14 cellular contexts compared by ENCODE assay signal in genomic region chr20:51565741-51566140, GRCh38. TPM values are rescaled to one million over a fixed set of nuclear protein-coding genes. Genes with fewer than 3 reads are reported as not detected.
DNase-seq lines count a peak whose midpoint lies in the region; ATAC-seq, FAIRE-seq and TF ChIP-seq lines count a peak whose summit lies in the region.
"Had no signal": no experiment of that assay in that cellular context is flagged by ENCODE, and none has a peak within 500 bp of the region (broad histone marks: within the 10 kb centered on the region; RNA-seq: fewer than 3 reads in every experiment).

No MANE protein-coding gene starts in this region.

- no peak overlapping the region for H3K4me3 Mint-ChIP-seq in MCF 10A (ENCODE audit: unreplicated experiment)
- H3K4me3 Mint-ChIP-seq: T-cell had no signal

- intact Hi-C loops in breast epithelium (cut with DNase I; ENCODE audit: low total_unique reads) (no loop called here), MCF 10A (cut with micrococcal nuclease) (no loop called here), lower leg skin (cut with DNase I; ENCODE audit: low total_unique reads) (no loop called here), dorsolateral prefrontal cortex (cut with DNase I) (no loop called here)

- no peak for FAIRE-seq in urothelium cell line (lab: Jason Lieb, UNC)
- FAIRE-seq: small intestine had no signal

- peak overlapping the region; percentile 13 for H3K9ac ChIP-seq in adipocyte (ENCODE audit: low read length)

- no peaks in the 10 kb centered on the region for H3K4me1 ChIP-seq in breast epithelium
- H3K4me1 ChIP-seq in adipocyte (ENCODE audit: control insufficient read depth, insufficient read depth, low read length): peaks cover 45% of the 10 kb centered on the region

- POLR2A ChIA-PET in MCF 10A (lab: Yijun Ruan, JAX): interaction anchor here (1.1 kb wide), 1 partner anchor 681 kb away, joined by 3 read pairs; no protein-coding TSS in a partner anchor

- no peak overlapping the region for H3K4me3 ChIP-seq in breast epithelium
- H3K4me3 ChIP-seq in adipocyte (ENCODE audit: low read length): no peak overlapping the region
- H3K4me3 ChIP-seq in lower leg skin (ENCODE audit: low read depth, poor library complexity, severe bottlenecking): no peak overlapping the region
- H3K4me3 ChIP-seq in dorsolateral prefrontal cortex: peak overlapping the region in 1 of 59 donors; percentile 5
- H3K4me3 ChIP-seq: heart left ventricle had no signal

- ATAC-seq in HG02885 (IDR thresholded peaks at IDR 0.05; ENCODE audit: poor library complexity, unreplicated experiment): no peak
- ATAC-seq: heart left ventricle, T-cell had no signal

- H3K9me3 ChIP-seq in breast epithelium (no peaks in the 10 kb centered on the region), adipocyte (ENCODE audit: control insufficient read depth, low read length) (no peaks in the 10 kb centered on the region)
- H3K9me3 ChIP-seq: heart left ventricle had no signal

- TF ChIP-seq CTCF in breast epithelium (IDR thresholded peaks at IDR 0.05) (no peak), MCF 10A (IDR thresholded peaks at IDR 0.05; ENCODE audit: unreplicated experiment) (no peak), lower leg skin (IDR thresholded peaks at IDR 0.05) (no peak), dorsolateral prefrontal cortex (IDR thresholded peaks at IDR 0.05 in 54 of 56, conservative IDR thresholded peaks at IDR 0.05 in 2 of 56; ENCODE audit: low read depth in 1 of 56, partially characterized antibody in 56 of 56) (no peak)

- no peak for TF ChIP-seq POLR2A in breast epithelium (IDR thresholded peaks at IDR 0.05)
- no peak for TF ChIP-seq POLR2A in lower leg skin (IDR thresholded peaks at IDR 0.05)

- H3K36me3 ChIP-seq in breast epithelium (no peaks in the 10 kb centered on the region), adipocyte (ENCODE audit: control insufficient read depth, insufficient read depth, low read length, severe bottlenecking) (no peaks in the 10 kb centered on the region)
- H3K36me3 ChIP-seq: heart left ventricle had no signal

- H3K27ac ChIP-seq in breast epithelium (peak overlapping the region; percentile 5 to 29), dorsolateral prefrontal cortex (peak overlapping the region in 1 of 59 donors; percentile 8)

- CTCF ChIA-PET in MCF 10A (lab: Yijun Ruan, JAX): interaction anchor here (0.6 to 1.6 kb wide), 6 partner anchors 15 to 179 kb away, joined by 3 to 9 read pairs (median 4); no protein-coding TSS in a partner anchor

- H3K4me1 Mint-ChIP-seq in MCF 10A (ENCODE audit: insufficient read depth, unreplicated experiment): peaks cover 22% of the 10 kb centered on the region

- no peaks in the 10 kb centered on the region for H3K36me3 Mint-ChIP-seq in MCF 10A (ENCODE audit: insufficient read depth, unreplicated experiment)
- H3K36me3 Mint-ChIP-seq: T-cell had no signal

- no peak for DNase-seq in breast epithelium (ENCODE audit: low spot score in 2 of 2)
- no peak for DNase-seq in MCF 10A (ENCODE audit: unreplicated experiment)
- peak; percentile 61 for DNase-seq in adipocyte (ENCODE audit: low read depth)
- peak; percentile 60 for DNase-seq in hepatic stellate cell (ENCODE audit: low spot score)
- DNase-seq in lower leg skin (ENCODE audit: low spot score in 2 of 2): no peak
- no peak for DNase-seq in urothelium cell line (ENCODE audit: low spot score)
- no peak for DNase-seq in dorsolateral prefrontal cortex
- DNase-seq: effector CD8-positive, alpha-beta T cell; heart left ventricle; NCI-H2171; small intestine; T-cell had no signal

- 29 to 45% methylated on average over 8 of the region's 8 CpGs for WGBS in lower leg skin, 2 donors

- no peaks in the 10 kb centered on the region for H3K9me3 Mint-ChIP-seq in MCF 10A (ENCODE audit: unreplicated experiment)

- H3K27ac Mint-ChIP-seq in MCF 10A (ENCODE audit: low read depth, unreplicated experiment): no peak overlapping the region
- H3K27ac Mint-ChIP-seq: nephron, T-cell had no signal

- no TSS peak for BruUV-seq in MCF 10A (replicated peaks; lab: Mats Ljungman, UMichigan)

- H3K27me3 Mint-ChIP-seq in MCF 10A (ENCODE audit: insufficient read depth, unreplicated experiment): peaks cover 28% of the 10 kb centered on the region

- H3K27me3 ChIP-seq in breast epithelium: no peaks in the 10 kb centered on the region
- H3K27me3 ChIP-seq in adipocyte (replicated peaks; ENCODE audit: control insufficient read depth, insufficient read depth, low read length): peaks cover 6% of the 10 kb centered on the region
- peaks cover 0 to 48% (median 12%) of the 10 kb centered on the region in 45 donors for H3K27me3 ChIP-seq in dorsolateral prefrontal cortex

RNA-seq across cellular contexts. Expression of gene NFATC2, which starts 23.2 kb away (rescaled TPM):
- total RNA-seq in breast epithelium (10 to 100 TPM in 2 of 3 donors, 1 to 10 TPM in 1; 5.9 to 11.9 (median 10.2) TPM), MCF 10A (2022) (0.07 and 0.12 TPM in 2 replicates), lower leg skin (10 to 100 TPM in 1 of 4 donors, 1 to 10 TPM in 3; 4.0 to 10.4 (median 5.1) TPM), dorsolateral prefrontal cortex (10 to 100 TPM in 1 of 120 experiments, 1 to 10 TPM in 119; 1.6 to 11.4 (median 4.1) TPM)

Comparison
In these comparisons a context has a peak if more than half of its experiments do, and no peak if none do; other contexts are left out.
1. DNase-seq: peak in adipocyte (single experiment) and hepatic stellate cell (single experiment); none in breast epithelium (0 of 2), MCF 10A (single experiment), lower leg skin (0 of 2), urothelium cell line (single experiment) and dorsolateral prefrontal cortex (0 of 10).